19 cellular contexts compared by ENCODE assay signal in the genomic region with DNA sequence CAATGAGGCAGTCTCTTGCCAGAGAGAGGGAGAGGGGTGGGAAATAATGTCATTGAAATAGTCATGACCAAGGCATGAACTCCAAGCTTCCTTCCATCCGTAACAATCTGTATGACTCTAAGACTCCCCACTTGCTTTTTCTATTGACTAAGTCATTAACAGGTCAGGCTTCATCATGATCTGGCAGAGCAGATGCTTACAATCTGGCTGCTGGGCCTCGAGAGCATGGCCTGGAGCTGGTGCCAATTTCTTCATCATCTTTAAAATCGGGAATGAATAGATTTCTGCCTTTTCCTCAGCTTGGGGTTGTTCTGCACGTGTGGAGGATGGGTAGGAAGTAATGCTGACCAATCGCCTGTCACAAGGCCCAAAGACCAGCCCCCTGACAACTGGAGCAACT.
DNase-seq lines count a peak whose midpoint lies in the region; ATAC-seq and FAIRE-seq lines count a peak whose summit lies in the region.
"Had no signal": no experiment of that assay in that cellular context is flagged by ENCODE, and none has a peak within 500 bp of the region (broad histone marks: within the 10 kb centered on the region; RNA-seq: fewer than 3 reads in every experiment).

No MANE protein-coding gene starts in this region.

- H3K27ac Mint-ChIP-seq in activated T-cell treated with anti-CD3 and anti-CD28 coated beads, Interleukin-2, amount 50 U/mL, for 72 hours: no peak overlapping the region
- H3K27ac Mint-ChIP-seq: H9 had no signal

- H3K4me3 ChIP-seq in ectodermal cell (ENCODE audit: insufficient read depth, low read depth, low read length): no peak overlapping the region
- H3K4me3 ChIP-seq: PC-9, SK-N-MC had no signal

- no peaks in the 10 kb centered on the region for H3K27me3 ChIP-seq in ectodermal cell (ENCODE audit: control insufficient read depth, insufficient read depth, low read length, poor library complexity, severe bottlenecking)

- no peaks in the 10 kb centered on the region for H3K36me3 Mint-ChIP-seq in activated T-cell treated with anti-CD3 and anti-CD28 coated beads, Interleukin-2, amount 50 U/mL, for 72 hours (ENCODE audit: insufficient read depth in 2 of 2)

- H3K4me3 Mint-ChIP-seq in activated T-cell treated with anti-CD3 and anti-CD28 coated beads, Interleukin-2, amount 50 U/mL, for 72 hours: no peak overlapping the region
- H3K4me3 Mint-ChIP-seq: H9 had no signal

- no peak for ATAC-seq in activated T-cell treated with anti-CD3 and anti-CD28 coated beads, Interleukin-2, amount 50 U/mL, for 72 hours (replicated peaks in 1 of 2)

- peaks cover 16% of the 10 kb centered on the region for H3K4me1 ChIP-seq in ectodermal cell (ENCODE audit: control insufficient read depth, insufficient read depth, low read length)

- no peaks in the 10 kb centered on the region for H3K9me3 ChIP-seq in ectodermal cell (ENCODE audit: control insufficient read depth, low read length)

- no peaks in the 10 kb centered on the region for H3K4me1 Mint-ChIP-seq in activated T-cell treated with anti-CD3 and anti-CD28 coated beads, Interleukin-2, amount 50 U/mL, for 72 hours (ENCODE audit: low read depth)

- peaks cover 3 to 4% of the 10 kb centered on the region in 2 donors for H3K9me3 Mint-ChIP-seq in activated T-cell treated with anti-CD3 and anti-CD28 coated beads, Interleukin-2, amount 50 U/mL, for 72 hours

- WGBS in ectodermal cell, 2 experiments: 82 to 88% methylated on average over 5 of the region's 5 CpGs

- H3K27ac ChIP-seq in ectodermal cell (ENCODE audit: insufficient read depth, low read depth, low read length, poor library complexity, severe bottlenecking): peak overlapping the region; percentile 60
- H3K27ac ChIP-seq: 22Rv1, PC-9, SK-N-MC had no signal

- no peak for FAIRE-seq in HTR-8/SVneo (lab: Jason Lieb, UNC)
- FAIRE-seq: GM18507 had no signal

- no peaks in the 10 kb centered on the region for H3K27me3 Mint-ChIP-seq in activated T-cell treated with anti-CD3 and anti-CD28 coated beads, Interleukin-2, amount 50 U/mL, for 72 hours (ENCODE audit: low read depth)

- DNase-seq in NCI-H345 (lab: John Stamatoyannopoulos, UW) (peak; percentile 14), NCI-H345 treated with DMSO at 0.1 percent for 48 hours (lab: John Stamatoyannopoulos, UW; ENCODE audit: unreplicated experiment) (no peak), NCI-H2171 (lab: John Stamatoyannopoulos, UW) (peak; percentile 8), stromal cell of bone marrow (ENCODE audit: low read depth) (peak; percentile 7), HTR-8/SVneo (ENCODE audit: insufficient read length, low spot score) (no peak), SIG-M5 treated with dmso at 0.1 percent for 504 hours (lab: John Stamatoyannopoulos, UW; ENCODE audit: unreplicated experiment) (no peak)
- DNase-seq in activated T-cell treated with anti-CD3 and anti-CD28 coated beads, Interleukin-2, amount 50 U/mL, for 72 hours: no peak
- DNase-seq: DMS153, EL, H9, IMR-90, Kasumi-1, NCI-H1417 treated with DMSO at 0.1 percent for 48 hours, NCI-H524 treated with DMSO at 0.1 percent for 48 hours, PC-9 had no signal

- no peaks in the 10 kb centered on the region for H3K36me3 ChIP-seq in ectodermal cell (ENCODE audit: control insufficient read depth, insufficient read depth, low read length)

Comparison
In these comparisons a context has a peak if more than half of its experiments do, and no peak if none do; other contexts are left out.
1. DNase-seq: peak in NCI-H345 (single experiment), NCI-H2171 (single experiment) and stromal cell of bone marrow (single experiment); none in NCI-H345 treated with DMSO at 0.1 percent for 48 hours (single experiment), HTR-8/SVneo (single experiment), activated T-cell treated with anti-CD3 and anti-CD28 coated beads, Interleukin-2, amount 50 U/mL, for 72 hours (0 of 2) and SIG-M5 treated with dmso at 0.1 percent for 504 hours (single experiment).